ENCODE assay signal across 1 cellular context in genomic region chr20:63472862-63473390, GRCh38.
A peak's percentile ranks its signal among the peaks of the same experiment; 100 is the strongest.
TF ChIP-seq lines count a peak whose summit lies in the region.

No MANE protein-coding gene starts in this region.

TF ChIP-seq in HepG2, 621 proteins besides CTCF, POLR2A, EP300 and RAD21:
- peak; percentile 94 for TF ChIP-seq HNRNPK (IDR thresholded peaks at IDR 0.05; ENCODE audit: low read depth, low read length, poor library complexity, severe bottlenecking)
- TF ChIP-seq KLF6 (CRISPR knock-in tag; IDR thresholded peaks at IDR 0.05) = no peak
- TF ChIP-seq SCMH1 (CRISPR knock-in tag; IDR thresholded peaks at IDR 0.05; ENCODE audit: borderline replicate concordance) = no peak
- TF ChIP-seq JDP2 (CRISPR knock-in tag; IDR thresholded peaks at IDR 0.05; ENCODE audit: borderline replicate concordance) = no peak
- TF ChIP-seq PCBP1 (IDR thresholded peaks at IDR 0.05; ENCODE audit: borderline replicate concordance, low read depth, low read length) = peak; percentile 97; the same call in 1 of the 2 replicates
- TF ChIP-seq THAP8 (CRISPR knock-in tag; IDR thresholded peaks at IDR 0.05; ENCODE audit: borderline replicate concordance) = no peak
- no peak for TF ChIP-seq ZBTB46 (CRISPR knock-in tag; IDR thresholded peaks at IDR 0.05; ENCODE audit: borderline replicate concordance)
